In genomic region chr9:110214553-110214952, GRCh38 we compare ENCODE assay signal across 21 cellular contexts. TPM values are rescaled to one million over a fixed set of nuclear protein-coding genes. Genes with fewer than 3 reads are reported as not detected.
"Had no signal": no experiment of that assay in that cellular context is flagged by ENCODE, and none has a peak within 500 bp of the region (broad histone marks: within the 10 kb centered on the region; RNA-seq: fewer than 3 reads in every experiment).

No MANE protein-coding gene starts in this region.

- H3K27me3 ChIP-seq: left lung, testis had no signal

- ATAC-seq: activated T-helper 17 cell treated with anti-CD3 and anti-CD28 coated beads, Interleukin-2, amount 50 U/mL, for 72 hours; natural killer cell treated with Interleukin-12 subunit alpha and Interleukin-12 subunit beta and Interleukin-15 and Interleukin-18, amount 100 ng/mL, for 72 hours; right cardiac atrium; stimulated activated naive CD8-positive, alpha-beta T cell treated with anti-CD3 and anti-CD28 coated beads, Interleukin-15, amount 100 ng/mL, for 72 hours; T-cell had no signal

- H3K27ac ChIP-seq: epithelial cell of prostate, left lung, prostate gland, testis had no signal

- H3K4me1 Mint-ChIP-seq: activated T-helper 17 cell treated with anti-CD3 and anti-CD28 coated beads, Interleukin-2, amount 50 U/mL, for 72 hours; stimulated activated naive CD8-positive, alpha-beta T cell treated with anti-CD3 and anti-CD28 coated beads, Interleukin-15, amount 100 ng/mL, for 72 hours had no signal

- DNase-seq: activated CD4-positive, alpha-beta T cell treated with anti-CD3 and anti-CD28 coated beads for 1 hour; activated CD4-positive, alpha-beta T cell treated with anti-CD3 and anti-CD28 coated beads, Interleukin-2, amount 50 U/mL, for 4 hours; activated naive CD4-positive, alpha-beta T cell treated with Interleukin-2 at 50 U/mL for 16 hours; activated T-cell treated with anti-CD3 and anti-CD28 coated beads for 4 hours; left lung; mesenchymal stem cell; occipital lobe; right cardiac atrium; stimulated activated naive CD8-positive, alpha-beta T cell treated with anti-CD3 and anti-CD28 coated beads, Interleukin-15, amount 100 ng/mL, for 72 hours; T-cell; T-helper 9 cell; testis had no signal

- H3K36me3 Mint-ChIP-seq: natural killer cell treated with Interleukin-12 subunit alpha and Interleukin-12 subunit beta and Interleukin-15 and Interleukin-18, amount 100 ng/mL, for 72 hours; T-cell had no signal

- H3K27ac Mint-ChIP-seq: activated T-helper 17 cell treated with anti-CD3 and anti-CD28 coated beads, Interleukin-2, amount 50 U/mL, for 72 hours; natural killer cell treated with Interleukin-12 subunit alpha and Interleukin-12 subunit beta and Interleukin-15 and Interleukin-18, amount 100 ng/mL, for 72 hours; stimulated activated naive CD8-positive, alpha-beta T cell treated with anti-CD3 and anti-CD28 coated beads, Interleukin-15, amount 100 ng/mL, for 72 hours; T-cell had no signal

- H3K4me3 Mint-ChIP-seq: activated T-helper 17 cell treated with anti-CD3 and anti-CD28 coated beads, Interleukin-2, amount 50 U/mL, for 72 hours; natural killer cell treated with Interleukin-12 subunit alpha and Interleukin-12 subunit beta and Interleukin-15 and Interleukin-18, amount 100 ng/mL, for 72 hours; stimulated activated naive CD8-positive, alpha-beta T cell treated with anti-CD3 and anti-CD28 coated beads, Interleukin-15, amount 100 ng/mL, for 72 hours; T-cell had no signal

- H3K27me3 Mint-ChIP-seq: activated T-helper 17 cell treated with anti-CD3 and anti-CD28 coated beads, Interleukin-2, amount 50 U/mL, for 72 hours; natural killer cell treated with Interleukin-12 subunit alpha and Interleukin-12 subunit beta and Interleukin-15 and Interleukin-18, amount 100 ng/mL, for 72 hours; stimulated activated naive CD8-positive, alpha-beta T cell treated with anti-CD3 and anti-CD28 coated beads, Interleukin-15, amount 100 ng/mL, for 72 hours had no signal

- FAIRE-seq: astrocyte, bronchial epithelial cell had no signal

- H3K4me2 ChIP-seq: smooth muscle cell had no signal

- H3K4me1 ChIP-seq: left lung, prostate gland, testis had no signal

- H3K9me3 ChIP-seq: left lung, prostate gland, testis had no signal

- H3K9me3 Mint-ChIP-seq: activated T-helper 17 cell treated with anti-CD3 and anti-CD28 coated beads, Interleukin-2, amount 50 U/mL, for 72 hours; natural killer cell treated with Interleukin-12 subunit alpha and Interleukin-12 subunit beta and Interleukin-15 and Interleukin-18, amount 100 ng/mL, for 72 hours; T-cell had no signal

- H3K36me3 ChIP-seq: left lung, prostate gland had no signal

- H3K4me3 ChIP-seq: left lung, prostate gland, smooth muscle cell, testis had no signal

RNA-seq across cellular contexts. Expression of gene C9orf152, which starts 6.6 kb away (rescaled TPM):
- total RNA-seq: activated T-helper 17 cell treated with anti-CD3 and anti-CD28 coated beads, Interleukin-2, amount 50 U/mL, for 72 hours; cerebellum; dermis microvascular lymphatic vessel endothelial cell; natural killer cell treated with Interleukin-12 subunit alpha and Interleukin-12 subunit beta and Interleukin-15 and Interleukin-18, amount 100 ng/mL, for 72 hours; occipital lobe; right cardiac atrium; smooth muscle cell; testis had no signal
- polyA plus RNA-seq: right cardiac atrium, smooth muscle cell had no signal
